ENCODE assay signal across 10 cellular contexts in genomic region chr17:19270951-19271611, GRCh38. TPM values are rescaled to one million over a fixed set of nuclear protein-coding genes. Genes with fewer than 3 reads are reported as not detected.
DNase-seq lines count a peak whose midpoint lies in the region; ATAC-seq lines count a peak whose summit lies in the region.
"Had no signal": no experiment of that assay in that cellular context is flagged by ENCODE, and none has a peak within 500 bp of the region (broad histone marks: within the 10 kb centered on the region; RNA-seq: fewer than 3 reads in every experiment).

No MANE protein-coding gene starts in this region.

- H3K4me1 Mint-ChIP-seq in naive thymus-derived CD4-positive, alpha-beta T cell = peaks cover 0 to 8% (median 5%) of the 10 kb centered on the region in 7 donors

- peaks cover 0 to 1% (median 0%) of the 10 kb centered on the region in 11 donors for H3K9me3 Mint-ChIP-seq in naive thymus-derived CD4-positive, alpha-beta T cell
- H3K9me3 Mint-ChIP-seq: activated T-cell treated with anti-CD3 and anti-CD28 coated beads, Interleukin-2, amount 50 U/mL, for 72 hours had no signal

- H3K9me3 ChIP-seq in naive thymus-derived CD4-positive, alpha-beta T cell (ENCODE audit: control insufficient read depth in 2 of 3, low read length in 3 of 3) = no peaks in the 10 kb centered on the region
- no peaks in the 10 kb centered on the region for H3K9me3 ChIP-seq in SJCRH30 (replicated peaks)

- no peak overlapping the region for H3K4me3 ChIP-seq in naive thymus-derived CD4-positive, alpha-beta T cell (ENCODE audit: low read length)
- no peak overlapping the region for H3K4me3 ChIP-seq in SJCRH30
- H3K4me3 ChIP-seq: PC-9 had no signal

- CTCF ChIA-PET in naive thymus-derived CD4-positive, alpha-beta T cell (lab: Charles Lee) = no interaction called here

- no peak overlapping the region for H3K27ac Mint-ChIP-seq in naive thymus-derived CD4-positive, alpha-beta T cell
- H3K27ac Mint-ChIP-seq: activated T-cell treated with anti-CD3 and anti-CD28 coated beads, Interleukin-2, amount 50 U/mL, for 72 hours had no signal

- no peak overlapping the region for H3K27ac ChIP-seq in naive thymus-derived CD4-positive, alpha-beta T cell (ENCODE audit: low read depth, low read length)
- no peak overlapping the region for H3K27ac ChIP-seq in SJCRH30
- H3K27ac ChIP-seq: PC-9 had no signal

- DNase-seq in RPMI8226 (peak; percentile 62), SJCRH30 (no peak)
- no peak for DNase-seq in naive thymus-derived CD4-positive, alpha-beta T cell
- no peak for DNase-seq in effector CD8-positive, alpha-beta T cell (lab: John Stamatoyannopoulos, UW)
- DNase-seq in stimulated activated CD4-positive, alpha-beta T cell treated with anti-CD3 and anti-CD28 coated beads, Interleukin-4, amount 100 ng/mL, for 1 hour = no peak
- no peak for DNase-seq in activated CD4-positive, alpha-beta T cell treated with anti-CD3 and anti-CD28 coated beads for 48 hours
- DNase-seq: activated T-cell treated with anti-CD3 and anti-CD28 coated beads, Interleukin-2, amount 50 U/mL, for 72 hours; PC-9 had no signal

- intact Hi-C loops in naive thymus-derived CD4-positive, alpha-beta T cell (cut with micrococcal nuclease) = no loop called here

- POLR2A ChIA-PET in naive thymus-derived CD4-positive, alpha-beta T cell (lab: Charles Lee) = no interaction called here

- H3K36me3 ChIP-seq in naive thymus-derived CD4-positive, alpha-beta T cell (ENCODE audit: control insufficient read depth in 2 of 3, insufficient read depth in 3 of 3, low read length in 3 of 3) = no peaks in the 10 kb centered on the region
- H3K36me3 ChIP-seq in SJCRH30 = peaks cover 8% of the 10 kb centered on the region

- no peaks in the 10 kb centered on the region for H3K27me3 ChIP-seq in naive thymus-derived CD4-positive, alpha-beta T cell (ENCODE audit: control insufficient read depth in 2 of 2, insufficient read depth in 2 of 2, low read length in 2 of 2)
- H3K27me3 ChIP-seq in SJCRH30 = no peaks in the 10 kb centered on the region

- peak; percentile 77 for ATAC-seq in GM18868 (IDR thresholded peaks at IDR 0.05; ENCODE audit: unreplicated experiment)
- peak; percentile 86 for ATAC-seq in HG02588 (IDR thresholded peaks at IDR 0.05; ENCODE audit: unreplicated experiment)
- ATAC-seq in naive thymus-derived CD4-positive, alpha-beta T cell = peak; percentile 12
- ATAC-seq: activated T-cell treated with anti-CD3 and anti-CD28 coated beads, Interleukin-2, amount 50 U/mL, for 72 hours had no signal

- peaks cover 0 to 9% (median 0%) of the 10 kb centered on the region in 5 donors for H3K36me3 Mint-ChIP-seq in naive thymus-derived CD4-positive, alpha-beta T cell

- H3K4me3 Mint-ChIP-seq in naive thymus-derived CD4-positive, alpha-beta T cell = no peak overlapping the region
- H3K4me3 Mint-ChIP-seq: activated T-cell treated with anti-CD3 and anti-CD28 coated beads, Interleukin-2, amount 50 U/mL, for 72 hours had no signal

- H3K4me1 ChIP-seq in naive thymus-derived CD4-positive, alpha-beta T cell (ENCODE audit: control insufficient read depth in 2 of 2, insufficient read depth in 2 of 2, low read length in 2 of 2) = no peaks in the 10 kb centered on the region
- no peaks in the 10 kb centered on the region for H3K4me1 ChIP-seq in SJCRH30

- peaks cover 0 to 19% (median 7%) of the 10 kb centered on the region in 5 donors for H3K27me3 Mint-ChIP-seq in naive thymus-derived CD4-positive, alpha-beta T cell

RNA-seq across cellular contexts. Expression of gene EPN2, which starts 33.9 kb away (rescaled TPM):
- total RNA-seq in naive thymus-derived CD4-positive, alpha-beta T cell = 1 to 10 TPM; 5.3 to 7.2 (median 6.4) TPM
- polyA plus RNA-seq in naive thymus-derived CD4-positive, alpha-beta T cell = 10 to 100 TPM in 1 of 2 donors, 1 to 10 TPM in 1; 3.9 to 11.5 TPM
- total RNA-seq in SJCRH30 (2014; rRNA removed; shearing (Covaris generic)) = 56.4 and 64.1 TPM in 2 replicates

Comparison
In these comparisons a context has a peak if more than half of its experiments do, and no peak if none do; other contexts are left out.
1. ATAC-seq: peak in every context shown above with its lines; median percentile 86 in HG02588; 77 in GM18868; 12 in naive thymus-derived CD4-positive, alpha-beta T cell.